Comparison of ENCODE assay signal across 12 cellular contexts in the genomic region with DNA sequence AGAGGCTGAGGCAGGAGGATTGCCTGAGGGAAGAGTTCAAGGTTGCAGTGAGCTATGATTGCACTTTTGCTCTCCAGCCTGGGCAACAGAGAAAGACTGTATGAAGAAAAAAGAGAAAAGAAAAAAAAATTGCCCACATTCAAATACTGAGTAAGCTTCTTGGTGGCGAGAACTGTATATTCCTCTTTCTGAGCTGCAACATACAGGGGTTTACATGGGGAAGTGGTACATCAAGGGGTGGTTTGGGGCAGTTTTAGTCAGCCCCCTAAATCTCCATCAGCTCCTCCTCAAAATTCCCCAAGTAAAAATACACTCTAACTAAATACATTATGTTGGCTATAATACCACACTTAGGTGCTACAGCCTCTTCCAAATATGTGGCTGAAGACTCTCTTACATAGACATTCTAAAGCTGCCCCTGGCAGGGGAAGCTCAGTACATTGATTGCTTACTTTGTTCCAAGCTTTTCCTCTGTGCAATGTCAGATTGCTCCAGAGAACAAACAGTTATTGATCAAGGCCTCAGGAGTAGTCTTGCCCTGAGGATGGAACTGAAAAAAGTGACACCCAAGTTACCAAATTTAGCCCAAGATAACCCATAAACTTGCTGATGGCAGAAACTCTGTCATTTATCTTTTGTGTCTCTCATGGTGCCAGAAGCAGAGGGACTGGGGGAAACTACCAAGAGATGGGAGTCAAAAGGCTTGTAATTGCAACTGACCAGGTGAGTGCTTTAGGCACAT.
DNase-seq lines count a peak whose midpoint lies in the region; ATAC-seq and TF ChIP-seq lines count a peak whose summit lies in the region.
"Had no signal": no experiment of that assay in that cellular context is flagged by ENCODE, and none has a peak within 500 bp of the region (broad histone marks: within the 10 kb centered on the region; RNA-seq: fewer than 3 reads in every experiment).

No MANE protein-coding gene starts in this region.

- peak overlapping the region; percentile 96 for H3K27ac Mint-ChIP-seq in activated B cell treated with CpG ODN at 0.5 μM for 24 hours
- H3K27ac Mint-ChIP-seq in stimulated activated effector memory CD8-positive, alpha-beta T cell treated with anti-CD3 and anti-CD28 coated beads, Interleukin-12 subunit alpha, Interleukin-12 subunit beta, amount 100 ng/mL, for 72 hours: peak overlapping the region; percentile 99

- TF ChIP-seq CTCF in activated B cell treated with CpG ODN at 0.5 μM for 24 hours (IDR thresholded peaks at IDR 0.05) (no peak), thyroid gland (IDR thresholded peaks at IDR 0.05) (no peak)

- H3K4me1 Mint-ChIP-seq in activated T-cell treated with anti-CD3 and anti-CD28 coated beads, Interleukin-2, amount 50 U/mL, for 4 hours (ENCODE audit: low read depth): peaks cover 52% of the 10 kb centered on the region
- peaks cover 87% of the 10 kb centered on the region for H3K4me1 Mint-ChIP-seq in activated B cell treated with CpG ODN at 0.5 μM for 24 hours
- peaks cover 59% of the 10 kb centered on the region for H3K4me1 Mint-ChIP-seq in stimulated activated effector memory CD8-positive, alpha-beta T cell treated with anti-CD3 and anti-CD28 coated beads, Interleukin-12 subunit alpha, Interleukin-12 subunit beta, amount 100 ng/mL, for 72 hours

- H3K4me3 Mint-ChIP-seq in activated T-cell treated with anti-CD3 and anti-CD28 coated beads, Interleukin-2, amount 50 U/mL, for 4 hours: peak overlapping the region; percentile 95
- H3K4me3 Mint-ChIP-seq in activated B cell treated with CpG ODN at 0.5 μM for 24 hours: peak overlapping the region; percentile 99
- peak overlapping the region; percentile 93 for H3K4me3 Mint-ChIP-seq in stimulated activated effector memory CD8-positive, alpha-beta T cell treated with anti-CD3 and anti-CD28 coated beads, Interleukin-12 subunit alpha, Interleukin-12 subunit beta, amount 100 ng/mL, for 72 hours

- H3K27ac ChIP-seq in thyroid gland: no peak overlapping the region
- H3K27ac ChIP-seq: pancreas, tibial artery had no signal

- WGBS in thyroid gland, 2 donors: 91 to 93% methylated on average over 1 of the region's 1 CpG

- TF ChIP-seq POLR2A in thyroid gland (IDR thresholded peaks at IDR 0.05): no peak

- no peak overlapping the region for H3K4me3 ChIP-seq in thyroid gland (replicated peaks in 1 of 3)
- H3K4me3 ChIP-seq: pancreas, tibial artery had no signal

- no peak for ATAC-seq in activated T-cell treated with anti-CD3 and anti-CD28 coated beads, Interleukin-2, amount 50 U/mL, for 4 hours
- ATAC-seq in HG02610 (IDR thresholded peaks at IDR 0.05; ENCODE audit: unreplicated experiment) (peak; percentile 49), activated B cell treated with CpG ODN at 0.5 μM for 24 hours (ENCODE audit: low read depth) (peak; percentile 56)
- no peak for ATAC-seq in stimulated activated effector memory CD8-positive, alpha-beta T cell treated with anti-CD3 and anti-CD28 coated beads, Interleukin-12 subunit alpha, Interleukin-12 subunit beta, amount 100 ng/mL, for 72 hours
- ATAC-seq: pancreas had no signal

- intact Hi-C loops in activated B cell treated with CpG ODN at 0.5 μM for 24 hours (cut with micrococcal nuclease) (loop anchor here (1.0 to 5.0 kb wide), 7 partner anchors 7 to 919 kb away; a partner anchor contains a TSS), thyroid gland (cut with DNase I) (no loop called here), posterior vena cava (cut with DNase I) (no loop called here)

- POLR2A ChIA-PET in activated B cell treated with CpG ODN at 0.5 μM for 24 hours (lab: Charles Lee): interaction anchor here (0.5 to 4.6 kb wide), 13 partner anchors 9 to 323 kb away, joined by 3 to 120 read pairs (median 10); a partner anchor contains a TSS

- no peaks in the 10 kb centered on the region for H3K36me3 Mint-ChIP-seq in activated T-cell treated with anti-CD3 and anti-CD28 coated beads, Interleukin-2, amount 50 U/mL, for 4 hours (ENCODE audit: insufficient read depth)
- H3K36me3 Mint-ChIP-seq in activated B cell treated with CpG ODN at 0.5 μM for 24 hours (ENCODE audit: low read depth): peaks cover 37% of the 10 kb centered on the region
- H3K36me3 Mint-ChIP-seq in stimulated activated effector memory CD8-positive, alpha-beta T cell treated with anti-CD3 and anti-CD28 coated beads, Interleukin-12 subunit alpha, Interleukin-12 subunit beta, amount 100 ng/mL, for 72 hours: peaks cover 22% of the 10 kb centered on the region

- H3K36me3 ChIP-seq in thyroid gland: no peaks in the 10 kb centered on the region
- H3K36me3 ChIP-seq: pancreas, tibial artery had no signal

- CTCF ChIA-PET in activated B cell treated with CpG ODN at 0.5 μM for 24 hours (lab: Charles Lee): interaction anchor here (1.0 to 5.7 kb wide), 7 partner anchors 11 to 187 kb away, joined by 4 to 36 read pairs (median 7); no protein-coding TSS in a partner anchor

- no peaks in the 10 kb centered on the region for H3K9me3 Mint-ChIP-seq in activated T-cell treated with anti-CD3 and anti-CD28 coated beads, Interleukin-2, amount 50 U/mL, for 4 hours
- H3K9me3 Mint-ChIP-seq in activated B cell treated with CpG ODN at 0.5 μM for 24 hours: no peaks in the 10 kb centered on the region
- H3K9me3 Mint-ChIP-seq in stimulated activated effector memory CD8-positive, alpha-beta T cell treated with anti-CD3 and anti-CD28 coated beads, Interleukin-12 subunit alpha, Interleukin-12 subunit beta, amount 100 ng/mL, for 72 hours: no peaks in the 10 kb centered on the region

- DNase-seq in activated T-cell treated with anti-CD3 and anti-CD28 coated beads, Interleukin-2, amount 50 U/mL, for 4 hours: no peak
- no peak for DNase-seq in activated T-cell treated with anti-CD3 and anti-CD28 coated beads, Interleukin-2, amount 50 U/mL, for 1 hour
- DNase-seq in activated B cell treated with CpG ODN at 0.5 μM for 24 hours: no peak
- DNase-seq in stimulated activated effector memory CD8-positive, alpha-beta T cell treated with anti-CD3 and anti-CD28 coated beads, Interleukin-12 subunit alpha, Interleukin-12 subunit beta, amount 100 ng/mL, for 72 hours (ENCODE audit: low spot score in 2 of 2): peak in 1 of 2 donors; percentile 44
- no peak for DNase-seq in thyroid gland
- DNase-seq in posterior vena cava (ENCODE audit: low spot score): no peak
- DNase-seq in Kasumi-1 (lab: John Stamatoyannopoulos, UW): no peak
- DNase-seq: NCI-H2081 treated with DMSO at 0.1 percent for 48 hours, NCI-H748 treated with DMSO at 0.1 percent for 48 hours, pancreas, tibial artery had no signal

- no peaks in the 10 kb centered on the region for H3K4me1 ChIP-seq in thyroid gland
- H3K4me1 ChIP-seq: pancreas, tibial artery had no signal

- no peaks in the 10 kb centered on the region for H3K27me3 ChIP-seq in thyroid gland
- H3K27me3 ChIP-seq: pancreas, tibial artery had no signal

- no peaks in the 10 kb centered on the region for H3K27me3 Mint-ChIP-seq in activated T-cell treated with anti-CD3 and anti-CD28 coated beads, Interleukin-2, amount 50 U/mL, for 4 hours (ENCODE audit: low read depth)
- H3K27me3 Mint-ChIP-seq in activated B cell treated with CpG ODN at 0.5 μM for 24 hours: no peaks in the 10 kb centered on the region

- H3K9me3 ChIP-seq in thyroid gland: no peaks in the 10 kb centered on the region
- H3K9me3 ChIP-seq: pancreas, tibial artery had no signal

Comparison
In these comparisons a context has a peak if more than half of its experiments do, and no peak if none do; other contexts are left out.
1. ATAC-seq: peak in HG02610 (single experiment) and activated B cell treated with CpG ODN at 0.5 μM for 24 hours (single experiment); none in activated T-cell treated with anti-CD3 and anti-CD28 coated beads, Interleukin-2, amount 50 U/mL, for 4 hours (0 of 2) and stimulated activated effector memory CD8-positive, alpha-beta T cell treated with anti-CD3 and anti-CD28 coated beads, Interleukin-12 subunit alpha, Interleukin-12 subunit beta, amount 100 ng/mL, for 72 hours (single experiment).
2. Peak in every context shown above with its lines, with median percentiles within 50 percentile points of each other: H3K4me3 Mint-ChIP-seq.